8 cellular contexts compared by ENCODE assay signal in genomic region chr22:19291580-19292261, GRCh38. TPM values are rescaled to one million over a fixed set of nuclear protein-coding genes. Genes with fewer than 3 reads are reported as not detected.
DNase-seq lines count a peak whose midpoint lies in the region; ATAC-seq and TF ChIP-seq lines count a peak whose summit lies in the region.

Gene CLTCL1, minus strand, starts transcription at chr22:19291719. Its CDS starts 78 bp downstream, at chr22:19291641.

- CTCF ChIA-PET in activated CD8-positive, alpha-beta T cell treated with anti-CD3 and anti-CD28 coated beads for 36 hours (lab: Charles Lee): interaction anchor here (2.5 kb wide), 1 partner anchor 112 kb away, joined by 7 read pairs; no protein-coding TSS in a partner anchor

- POLR2A ChIA-PET in activated CD8-positive, alpha-beta T cell treated with anti-CD3 and anti-CD28 coated beads for 36 hours (lab: Charles Lee): interaction anchor here (0.6 to 0.8 kb wide), 2 partner anchors 118 to 173 kb away, joined by 3 read pairs; no protein-coding TSS in a partner anchor

- 0% methylated on average over 35 to 62 of the region's 65 CpGs for WGBS in lung, 2 donors

- peaks cover 30% of the 10 kb centered on the region for H3K27me3 Mint-ChIP-seq in activated CD8-positive, alpha-beta T cell treated with anti-CD3 and anti-CD28 coated beads for 36 hours

- no peaks in the 10 kb centered on the region for H3K9me3 Mint-ChIP-seq in activated CD8-positive, alpha-beta T cell treated with anti-CD3 and anti-CD28 coated beads for 36 hours

- peaks cover 23% of the 10 kb centered on the region for H3K4me1 Mint-ChIP-seq in activated CD8-positive, alpha-beta T cell treated with anti-CD3 and anti-CD28 coated beads for 36 hours (ENCODE audit: low read depth)

- H3K4me3 ChIP-seq in lung: peak within 1 kb of the TSS; percentile 89

- H3K27ac Mint-ChIP-seq in activated CD8-positive, alpha-beta T cell treated with anti-CD3 and anti-CD28 coated beads for 36 hours: peak within 1 kb of the TSS; percentile 74

- peak within 1 kb of the TSS; percentile 61 to 82 for H3K27ac ChIP-seq in lung (ENCODE audit: low read depth in 1 of 2, low read length in 1 of 2)

- peaks cover 4 to 7% of the 10 kb centered on the region in 2 donors for H3K4me1 ChIP-seq in lung (ENCODE audit: control insufficient read depth in 2 of 2, insufficient read depth in 2 of 2, low read length in 2 of 2)

- DNase-seq in EH (ENCODE audit: low read depth): peak; percentile 77
- DNase-seq in NCI-H226: peak; percentile 2
- DNase-seq in activated CD8-positive, alpha-beta T cell treated with anti-CD3 and anti-CD28 coated beads for 36 hours: peak; percentile 62
- peak; percentile 56 for DNase-seq in effector CD4-positive, alpha-beta T cell
- DNase-seq in lung (ENCODE audit: low spot score): peak; percentile 69
- DNase-seq in stimulated activated CD4-positive, alpha-beta T cell treated with anti-CD3 and anti-CD28 coated beads, Interleukin-4, amount 100 ng/mL, for 48 hours (ENCODE audit: low read depth in 2 of 2): peak; percentile 61 to 66

- H3K36me3 Mint-ChIP-seq in activated CD8-positive, alpha-beta T cell treated with anti-CD3 and anti-CD28 coated beads for 36 hours (ENCODE audit: low read depth): no peaks in the 10 kb centered on the region

- H3K36me3 ChIP-seq in lung (ENCODE audit: control insufficient read depth in 2 of 2, insufficient read depth in 2 of 2, low read length in 2 of 2): no peaks in the 10 kb centered on the region

- H3K4me3 Mint-ChIP-seq in activated CD8-positive, alpha-beta T cell treated with anti-CD3 and anti-CD28 coated beads for 36 hours: peak within 1 kb of the TSS; percentile 87

- peak; percentile 54 for ATAC-seq in HG02588 (IDR thresholded peaks at IDR 0.05; ENCODE audit: unreplicated experiment)
- ATAC-seq in activated CD8-positive, alpha-beta T cell treated with anti-CD3 and anti-CD28 coated beads for 36 hours: peak; percentile 87
- ATAC-seq in lung (ENCODE audit: insufficient read depth, low FRiP score): peak; percentile 88
- no peak for ATAC-seq in HG03520 (IDR thresholded peaks at IDR 0.05; ENCODE audit: unreplicated experiment)

- H3K9me3 ChIP-seq in lung (ENCODE audit: control insufficient read depth in 2 of 2, insufficient read depth in 1 of 2, low read length in 1 of 2): no peaks in the 10 kb centered on the region

- no peak for TF ChIP-seq CTCF in activated CD8-positive, alpha-beta T cell treated with anti-CD3 and anti-CD28 coated beads for 36 hours (IDR thresholded peaks at IDR 0.05)
- no peak for TF ChIP-seq CTCF in lung (IDR thresholded peaks at IDR 0.05; ENCODE audit: control extremely low read depth, extremely low read depth)

- intact Hi-C loops in activated CD8-positive, alpha-beta T cell treated with anti-CD3 and anti-CD28 coated beads for 36 hours (cut with micrococcal nuclease): no loop called here

- no peaks in the 10 kb centered on the region for H3K27me3 ChIP-seq in lung (ENCODE audit: control insufficient read depth, insufficient read depth)

RNA-seq across cellular contexts. Expression of gene CLTCL1, which starts in this region (rescaled TPM):
- total RNA-seq in activated CD8-positive, alpha-beta T cell treated with anti-CD3 and anti-CD28 coated beads for 36 hours: under 1 TPM; 0.45 to 0.65 TPM
- total RNA-seq in lung: 1 to 10 TPM; 5.9 to 9.2 TPM
- polyA plus RNA-seq in lung: 1 to 10 TPM; 2.6 to 2.8 TPM

Comparison
In these comparisons a context has a peak if more than half of its experiments do, and no peak if none do; other contexts are left out.
1. RNA of gene CLTCL1 (total RNA-seq): 5.9 to 9.2 TPM in lung; 0.45 to 0.65 TPM in activated CD8-positive, alpha-beta T cell treated with anti-CD3 and anti-CD28 coated beads for 36 hours; every median in the first group is over 4 times any median in the second.
2. Peak in DNase-seq and ATAC-seq in activated CD8-positive, alpha-beta T cell treated with anti-CD3 and anti-CD28 coated beads for 36 hours; RNA of the gene not detected or under 1 TPM.
3. DNase-seq: peak in every context shown above with its lines; median percentile 77 in EH; 69 in lung; 64 in stimulated activated CD4-positive, alpha-beta T cell treated with anti-CD3 and anti-CD28 coated beads, Interleukin-4, amount 100 ng/mL, for 48 hours; 62 in activated CD8-positive, alpha-beta T cell treated with anti-CD3 and anti-CD28 coated beads for 36 hours; 56 in effector CD4-positive, alpha-beta T cell; 2 in NCI-H226.